ENCODE assay signal across 14 cellular contexts in the genomic region with DNA sequence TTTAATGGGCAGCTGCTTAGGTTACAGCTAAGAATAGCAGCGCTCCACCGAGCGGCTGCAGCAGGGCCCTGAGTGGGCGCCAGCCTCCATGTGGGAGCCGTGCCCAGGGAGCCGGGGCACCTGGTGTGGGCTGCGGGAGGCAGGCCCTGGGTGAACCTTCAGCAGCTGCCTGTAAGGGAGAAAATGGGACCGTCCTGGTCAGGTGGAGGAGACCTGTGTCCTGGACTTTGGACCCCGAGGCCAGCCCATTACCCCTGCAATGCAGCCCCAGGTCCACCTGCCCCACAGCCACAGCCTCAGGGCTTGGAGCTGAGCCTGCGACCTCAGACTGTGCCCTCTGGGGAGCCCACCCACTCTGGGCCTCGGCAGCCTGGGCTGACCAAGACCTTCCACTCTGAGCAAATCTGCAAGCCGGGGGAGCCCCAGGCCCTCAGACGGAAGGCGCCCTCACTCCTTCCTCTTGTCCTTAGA. TPM values are rescaled to one million over a fixed set of nuclear protein-coding genes. Genes with fewer than 3 reads are reported as not detected.
DNase-seq lines count a peak whose midpoint lies in the region; ATAC-seq and TF ChIP-seq lines count a peak whose summit lies in the region.
"Had no signal": no experiment of that assay in that cellular context is flagged by ENCODE, and none has a peak within 500 bp of the region (broad histone marks: within the 10 kb centered on the region; RNA-seq: fewer than 3 reads in every experiment).

No MANE protein-coding gene starts in this region.

- H2BK15ac ChIP-seq in IMR-90 (ENCODE audit: low read depth, low read length): no peak overlapping the region

- no peak overlapping the region for H4K8ac ChIP-seq in IMR-90 (ENCODE audit: low read depth in 2 of 2, low read length in 2 of 2)

- H3K4me3 ChIP-seq in IMR-90 (ENCODE audit: insufficient read depth, low read depth, low read length) (no peak overlapping the region), heart left ventricle (no peak overlapping the region)
- H3K4me3 ChIP-seq: adrenal gland, MG63, SJSA1 had no signal

- CTCF ChIA-PET in IMR-90 (lab: Yijun Ruan, JAX): no interaction called here
- CTCF ChIA-PET in HEK293T (lab: Yijun Ruan, JAX): no interaction called here

- no peak overlapping the region for H4K5ac ChIP-seq in IMR-90 (ENCODE audit: low read depth, low read length)

- no peak overlapping the region for H3K18ac ChIP-seq in IMR-90 (ENCODE audit: low read depth, low read length)

- 0 out of 2 replicates have a peak, but pooled peaks have one; percentile 27 for ATAC-seq in IMR-90 (ENCODE audit: low read depth)
- ATAC-seq in heart left ventricle: peak; percentile 95 to 98 (median 96)
- ATAC-seq in omental fat pad (ENCODE audit: low FRiP score): no peak
- ATAC-seq: activated T-cell treated with anti-CD3 and anti-CD28 coated beads, Interleukin-2, amount 50 U/mL, for 4 hours had no signal

- dilution Hi-C loops in IMR-90 (cut with HindIII; ENCODE audit: low sequenced_read_pairs, unreplicated experiment): no loop called here

- WGBS in IMR-90 (ENCODE audit: extremely low coverage in 2 of 2, insufficient read length in 1 of 2), 2 experiments: 86% methylated on average over 2 of the region's 14 CpGs; no CpG with 5 or more reads in 1 of the 2 experiments
- 60 to 71% (median 61%) methylated on average over 13 to 14 of the region's 14 CpGs for WGBS in heart left ventricle, 4 donors

- TF ChIP-seq CTCF in IMR-90 (conservative IDR thresholded peaks at IDR 0.05; ENCODE audit: low read depth, low read length) (no peak), heart left ventricle (IDR thresholded peaks at IDR 0.05) (no peak), omental fat pad (IDR thresholded peaks at IDR 0.05) (no peak)

- in situ Hi-C loops in IMR-90 (cut with MboI; ENCODE audit: low sequenced_read_pairs): no loop called here

- H3K79me1 ChIP-seq in IMR-90 (ENCODE audit: low read depth in 1 of 2, low read length in 2 of 2): no peaks in the 10 kb centered on the region

- H2BK5ac ChIP-seq in IMR-90 (ENCODE audit: low read depth, low read length, poor library complexity, severe bottlenecking): no peak overlapping the region

- peaks cover 11% of the 10 kb centered on the region for H3K27me3 ChIP-seq in IMR-90 (ENCODE audit: control insufficient read depth, insufficient read depth, low read length)
- no peaks in the 10 kb centered on the region for H3K27me3 ChIP-seq in heart left ventricle
- H3K27me3 ChIP-seq: adrenal gland, MG63, SJSA1 had no signal

- H3K14ac ChIP-seq in IMR-90 (replicated peaks; ENCODE audit: low read depth, low read length): no peak overlapping the region

- H3K4me2 ChIP-seq in IMR-90 (ENCODE audit: low read depth, low read length): no peak overlapping the region

- DNase-seq in COLO668 (lab: John Stamatoyannopoulos, UW; ENCODE audit: unreplicated experiment): peak; percentile 42
- no peak for DNase-seq in IMR-90
- peak in 4 of 5 donors; percentile 55 to 81 (median 69) for DNase-seq in heart left ventricle
- DNase-seq in omental fat pad (ENCODE audit: low spot score): peak; percentile 20
- DNase-seq in occipital lobe (lab: John Stamatoyannopoulos, UW): no peak
- DNase-seq in HEK293T (ENCODE audit: extremely low spot score): no peak
- DNase-seq in NCI-H1436 (lab: John Stamatoyannopoulos, UW): no peak
- DNase-seq: activated CD4-positive, alpha-beta T cell treated with anti-CD3 and anti-CD28 coated beads, Interleukin-2, amount 10 ng/mL, durations not matched to agents 7 days and 5 days; activated T-cell treated with anti-CD3 and anti-CD28 coated beads, Interleukin-2, amount 50 U/mL, for 4 hours; MG63; NCI-H2227 treated with DMSO at 0.1 percent for 48 hours had no signal

- no peak overlapping the region for H2AFZ ChIP-seq in IMR-90 (replicated peaks; ENCODE audit: low read length, poor library complexity)
- H2AFZ ChIP-seq: parathyroid adenoma had no signal

- no peak for TF ChIP-seq RAD21 in IMR-90 (IDR thresholded peaks at IDR 0.05; ENCODE audit: low read length)

- POLR2A ChIA-PET in IMR-90 (lab: Charles Lee; ENCODE audit: unreplicated experiment) (no interaction called here), HEK293T (lab: Yijun Ruan, JAX) (no interaction called here)

- no peaks in the 10 kb centered on the region for H3K9me1 ChIP-seq in IMR-90 (ENCODE audit: insufficient read depth, low read length)

- H3K27ac ChIP-seq in IMR-90 (ENCODE audit: insufficient read depth, low read length) (no peak overlapping the region), heart left ventricle (peak overlapping the region in 7 of 12 donors; percentile 30 to 68 (median 35))
- H3K27ac ChIP-seq: adrenal gland, parathyroid adenoma, SJSA1 had no signal

- H3K9me3 ChIP-seq in IMR-90 (ENCODE audit: control insufficient read depth, insufficient read depth, low read length) (no peaks in the 10 kb centered on the region), heart left ventricle (peaks cover 0 to 14% (median 0%) of the 10 kb centered on the region in 12 donors)
- H3K9me3 ChIP-seq: adrenal gland, MG63, SJSA1 had no signal

- H3K23ac ChIP-seq in IMR-90 (ENCODE audit: low read depth, low read length): no peak overlapping the region

- H2BK20ac ChIP-seq in IMR-90 (ENCODE audit: low read depth, low read length): no peak overlapping the region

- H3K4ac ChIP-seq in IMR-90 (ENCODE audit: low read depth, low read length): no peak overlapping the region

- H3K56ac ChIP-seq in IMR-90 (ENCODE audit: extremely low read depth, insufficient read depth, low read length): no peak overlapping the region

- H3K36me3 ChIP-seq in IMR-90 (ENCODE audit: control insufficient read depth, insufficient read depth, low read length) (no peaks in the 10 kb centered on the region), heart left ventricle (no peaks in the 10 kb centered on the region)
- H3K36me3 ChIP-seq: adrenal gland, MG63, SJSA1 had no signal

- H3K9ac ChIP-seq in IMR-90 (ENCODE audit: low read depth, low read length): no peak overlapping the region
- H3K9ac ChIP-seq: parathyroid adenoma had no signal

- H2AK5ac ChIP-seq in IMR-90 (ENCODE audit: low read depth, low read length): no peak overlapping the region

- no peaks in the 10 kb centered on the region for H4K20me1 ChIP-seq in IMR-90 (ENCODE audit: insufficient read depth, low read length)

- H3K4me1 ChIP-seq in IMR-90 (ENCODE audit: control insufficient read depth, insufficient read depth, low read length) (no peaks in the 10 kb centered on the region), heart left ventricle (peaks cover 0 to 12% (median 1%) of the 10 kb centered on the region in 12 donors)
- H3K4me1 ChIP-seq: adrenal gland, parathyroid adenoma, SJSA1 had no signal

- no peak overlapping the region for H4K91ac ChIP-seq in IMR-90 (ENCODE audit: insufficient read depth, low read depth, low read length)

- H2AK9ac ChIP-seq in IMR-90 (replicated peaks; ENCODE audit: low read depth, low read length, poor library complexity): no peak overlapping the region

- TF ChIP-seq POLR2A in IMR-90 (IDR thresholded peaks at IDR 0.05; ENCODE audit: low read depth, low read length) (no peak), heart left ventricle (IDR thresholded peaks at IDR 0.05) (no peak)

- no peak overlapping the region for H2BK120ac ChIP-seq in IMR-90 (ENCODE audit: low read depth, low read length)

- intact Hi-C loops in IMR-90 (cut with micrococcal nuclease) (no loop called here), heart left ventricle (cut with DNase I) (no loop called here)

- BruUV-seq in IMR-90 (replicated peaks; lab: Mats Ljungman, UMichigan): no TSS peak

TF ChIP-seq in IMR-90, 13 proteins besides CTCF, POLR2A, EP300 and RAD21 (continues in another document):
- TF ChIP-seq NFE2L2 (IDR thresholded peaks at IDR 0.05; ENCODE audit: low read depth, low read length) (no peak), MXI1 (IDR thresholded peaks at IDR 0.05; ENCODE audit: borderline replicate concordance, low read depth, low read length) (no peak), BHLHE40 (IDR thresholded peaks at IDR 0.05; ENCODE audit: low read depth, low read length) (no peak), RFX5 (IDR thresholded peaks at IDR 0.05; ENCODE audit: low read depth, low read length) (no peak), MAZ (IDR thresholded peaks at IDR 0.05; ENCODE audit: borderline replicate concordance, low read depth, low read length) (no peak), FOS (IDR thresholded peaks at IDR 0.05; ENCODE audit: low read depth, low read length) (no peak), MAFK (IDR thresholded peaks at IDR 0.05; ENCODE audit: low read depth, low read length) (no peak)

TF ChIP-seq in HEK293T, 16 proteins besides CTCF, POLR2A, EP300 and RAD21:
- TF ChIP-seq TARDBP (IDR thresholded peaks at IDR 0.05) (no peak), ARNT (IDR thresholded peaks at IDR 0.05) (no peak), ZNF384 (IDR thresholded peaks at IDR 0.05) (no peak), FOXA1 (IDR thresholded peaks at IDR 0.05) (no peak), SP1 (IDR thresholded peaks at IDR 0.05) (no peak), HDGF (IDR thresholded peaks at IDR 0.05; ENCODE audit: borderline replicate concordance) (no peak)
- TF ChIP-seq, protein P1, sequence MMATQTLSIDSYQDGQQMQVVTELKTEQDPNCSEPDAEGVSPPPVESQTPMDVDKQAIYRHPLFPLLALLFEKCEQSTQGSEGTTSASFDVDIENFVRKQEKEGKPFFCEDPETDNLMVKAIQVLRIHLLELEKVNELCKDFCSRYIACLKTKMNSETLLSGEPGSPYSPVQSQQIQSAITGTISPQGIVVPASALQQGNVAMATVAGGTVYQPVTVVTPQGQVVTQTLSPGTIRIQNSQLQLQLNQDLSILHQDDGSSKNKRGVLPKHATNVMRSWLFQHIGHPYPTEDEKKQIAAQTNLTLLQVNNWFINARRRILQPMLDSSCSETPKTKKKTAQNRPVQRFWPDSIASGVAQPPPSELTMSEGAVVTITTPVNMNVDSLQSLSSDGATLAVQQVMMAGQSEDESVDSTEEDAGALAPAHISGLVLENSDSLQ (IDR thresholded peaks at IDR 0.05): no peak
TF ChIP-seq in HEK293T: peak in this region for 0.

RNA-seq across cellular contexts. Expression of a gene that starts 21.2 kb away (rescaled TPM):
- total RNA-seq in IMR-90 (2012; rRNA removed): under 0.01 and 0.28 TPM in 2 replicates
- polyA plus RNA-seq in IMR-90 (2012; rRNA removed): 0.07 and 0.09 TPM in 2 replicates
- polyA plus RNA-seq in IMR-90 (2012; cell fraction: cytosol; rRNA removed): 0.07 TPM in 1 of 2 replicates, not detected in the other
- polyA plus RNA-seq in IMR-90 (2012; cell fraction: nucleus; rRNA removed; ENCODE audit: low replicate concordance): 1.2 and 2.0 TPM in 2 replicates
- total RNA-seq in heart left ventricle: under 1 TPM in 7 of 9 donors, not detected in 2; 0.30 to 0.93 (median 0.45) TPM
- polyA plus RNA-seq in heart left ventricle: under 1 TPM; 0.33 to 0.34 TPM
- 1 to 10 TPM in 2 of 4 donors, under 1 TPM in 2; 0.31 to 1.1 (median 0.86) TPM for total RNA-seq in omental fat pad
- 5.9 TPM for total RNA-seq in occipital lobe

RNA-seq across cellular contexts. Expression of a gene that starts 22.6 kb away (rescaled TPM):
- total RNA-seq in IMR-90 (2012; rRNA removed) (11.8 and 13.1 TPM in 2 replicates), heart left ventricle (10 to 100 TPM in 8 of 9 donors, 1 to 10 TPM in 1; 8.4 to 18.4 (median 14.6) TPM), omental fat pad (10 to 100 TPM; 11.3 to 27.6 (median 14.6) TPM), occipital lobe (68.8 TPM)
- polyA plus RNA-seq in IMR-90 (2012; rRNA removed) (12.0 and 15.7 TPM in 2 replicates), heart left ventricle (10 to 100 TPM; 11.7 to 12.7 TPM)
- 9.1 and 13.7 TPM in 2 replicates for polyA plus RNA-seq in IMR-90 (2012; cell fraction: cytosol; rRNA removed)
- 27.6 and 42.6 TPM in 2 replicates for polyA plus RNA-seq in IMR-90 (2012; cell fraction: nucleus; rRNA removed; ENCODE audit: low replicate concordance)

Comparison
In these comparisons a context has a peak if more than half of its experiments do, and no peak if none do; other contexts are left out.
1. DNase-seq: peak in COLO668 (single experiment), heart left ventricle (4 of 5) and omental fat pad (single experiment); none in IMR-90 (single experiment), occipital lobe (single experiment), HEK293T (single experiment) and NCI-H1436 (single experiment).